In genomic region chrX:64198046-64198445, GRCh38 we compare ENCODE assay signal across 20 cellular contexts. TPM values are rescaled to one million over a fixed set of nuclear protein-coding genes. Genes with fewer than 3 reads are reported as not detected.
"Had no signal": no experiment of that assay in that cellular context is flagged by ENCODE, and none has a peak within 500 bp of the region (broad histone marks: within the 10 kb centered on the region; RNA-seq: fewer than 3 reads in every experiment).

No MANE protein-coding gene starts in this region.

- H2AFZ ChIP-seq: neural progenitor cell had no signal

- H3K4me1 ChIP-seq: colonic mucosa, neural progenitor cell, upper lobe of left lung had no signal

- H3K4me3 ChIP-seq: colonic mucosa, esophagus muscularis mucosa, left ventricle myocardium inferior, neural progenitor cell, ovary, upper lobe of left lung had no signal

- H3K27ac ChIP-seq: colonic mucosa, esophagus muscularis mucosa, left ventricle myocardium inferior, neural progenitor cell, ovary, upper lobe of left lung had no signal

- H3K9me3 ChIP-seq: colonic mucosa, esophagus muscularis mucosa, left ventricle myocardium inferior, ovary, upper lobe of left lung had no signal

- H3K27me3 ChIP-seq: colonic mucosa, esophagus muscularis mucosa, neural progenitor cell, ovary, upper lobe of left lung had no signal

- H3K9ac ChIP-seq: neural progenitor cell had no signal

- H3K36me3 ChIP-seq: colonic mucosa, esophagus muscularis mucosa, left ventricle myocardium inferior, neural progenitor cell, ovary, upper lobe of left lung had no signal

- DNase-seq: activated CD4-positive, alpha-beta T cell treated with anti-CD3 and anti-CD28 coated beads, Interleukin-2, amount 10 ng/mL, durations not matched to agents 7 days and 5 days; activated CD4-positive, CD25-positive, alpha-beta regulatory T cell; activated CD8-positive, alpha-beta memory T cell treated with anti-CD3 and anti-CD28 coated beads, Interleukin-2, amount 50 U/mL, for 48 hours; activated gamma-delta T cell; activated T-cell treated with anti-CD3 and anti-CD28 coated beads, Interleukin-2, amount 50 U/mL, for 72 hours; central memory CD4-positive, alpha-beta T cell; colonic mucosa; glutamatergic neuron; hypothalamus; kidney; left ventricle myocardium inferior; naive B cell; ovary; stimulated activated CD4-positive, alpha-beta T cell treated with anti-CD3 and anti-CD28 coated beads, Interleukin-1b, Interleukin-23, amount 100 ng/mL, for 48 hours; stimulated activated naive CD8-positive, alpha-beta T cell treated with anti-CD3 and anti-CD28 coated beads, Interleukin-15, amount 100 ng/mL, for 72 hours; upper lobe of left lung had no signal

- ATAC-seq: activated T-cell treated with anti-CD3 and anti-CD28 coated beads, Interleukin-2, amount 50 U/mL, for 72 hours; sciatic nerve; stimulated activated naive CD8-positive, alpha-beta T cell treated with anti-CD3 and anti-CD28 coated beads, Interleukin-15, amount 100 ng/mL, for 72 hours had no signal

- H3K4me2 ChIP-seq: neural progenitor cell had no signal

RNA-seq across cellular contexts. Expression of gene ASB12, which starts 32.4 kb away (rescaled TPM):
- total RNA-seq: activated CD4-positive, alpha-beta T cell treated with anti-CD3 and anti-CD28 coated beads, Interleukin-2, amount 10 ng/mL, durations not matched to agents 7 days and 5 days; esophagus muscularis mucosa; kidney; pulmonary artery endothelial cell; sciatic nerve had no signal
